1 cellular context compared by ENCODE assay signal in the genomic region with DNA sequence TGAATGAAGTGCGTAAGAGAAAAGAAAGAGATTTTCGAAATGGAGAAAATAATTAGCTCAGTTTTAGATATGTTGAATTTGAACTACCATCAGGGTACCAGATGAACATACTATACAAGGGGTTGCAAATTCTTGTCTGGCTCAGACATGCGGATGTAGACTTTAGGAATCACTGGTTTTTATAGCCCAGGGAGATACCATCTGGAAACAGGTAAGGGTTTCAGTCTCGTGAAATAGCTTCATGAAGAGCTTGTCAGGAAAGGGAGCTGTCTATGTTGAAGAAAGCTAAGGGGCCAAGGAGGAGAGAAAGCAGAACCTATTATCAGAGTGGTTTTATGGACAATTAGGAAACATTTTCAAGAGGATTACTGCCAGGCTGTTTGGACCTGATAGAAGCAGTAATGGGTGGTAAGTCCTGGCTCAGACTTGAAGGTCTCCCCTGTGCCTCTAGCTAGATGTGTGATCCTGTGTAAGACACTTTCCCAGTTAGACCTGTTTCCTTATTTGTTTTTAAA.
TF ChIP-seq lines count a peak whose summit lies in the region.

No MANE protein-coding gene starts in this region.

TF ChIP-seq in GM12878, 131 proteins besides CTCF, POLR2A, EP300 and RAD21:
- no peak for TF ChIP-seq MTA3 (IDR thresholded peaks at IDR 0.05; ENCODE audit: borderline replicate concordance, low read length)
- TF ChIP-seq ATF7 (IDR thresholded peaks at IDR 0.05; ENCODE audit: low read depth): peak; percentile 33; the same call in 1 of the 2 replicates
- TF ChIP-seq JUNB (IDR thresholded peaks at IDR 0.05): no peak
- peak in 1 of 2 experiments; percentile 45; a peak in 1 of 4 replicates for TF ChIP-seq BHLHE40 (IDR thresholded peaks at IDR 0.05; ENCODE audit: borderline replicate concordance in 1 of 2, low read depth in 2 of 2, low read length in 1 of 2)
- TF ChIP-seq NBN (IDR thresholded peaks at IDR 0.05): no peak
- TF ChIP-seq MEF2B (IDR thresholded peaks at IDR 0.05; ENCODE audit: partially characterized antibody, poor library complexity, severe bottlenecking): no peak
